9 cellular contexts compared by ENCODE assay signal in the genomic region with DNA sequence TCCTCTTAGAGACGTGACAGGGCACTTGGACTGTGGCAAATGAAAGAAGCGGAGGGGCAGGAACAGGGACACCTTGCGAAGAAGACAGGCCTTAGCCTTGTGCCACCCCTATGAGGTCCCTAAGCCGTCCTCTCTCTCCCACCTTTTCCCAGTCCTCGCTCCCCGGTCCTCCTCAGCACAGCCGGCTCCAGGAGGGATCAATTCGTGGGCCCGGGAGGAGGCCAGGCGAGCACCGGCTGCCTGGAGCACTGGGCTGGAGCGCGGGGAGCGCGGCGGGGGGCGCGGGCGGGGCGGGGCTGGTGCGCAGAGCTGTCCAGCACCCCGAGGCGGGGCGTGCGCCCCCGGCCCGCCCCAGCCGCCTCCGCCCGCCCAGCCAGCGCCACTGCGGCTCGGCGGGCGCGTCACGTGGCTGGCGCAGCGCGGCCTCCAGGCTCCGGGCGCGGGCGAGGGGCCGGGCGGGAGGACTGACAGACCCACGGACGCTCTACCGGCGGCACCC. TPM values are rescaled to one million over a fixed set of nuclear protein-coding genes. Genes with fewer than 3 reads are reported as not detected.
A peak's percentile ranks its signal among the peaks of the same experiment; 100 is the strongest.
DNase-seq lines count a peak whose midpoint lies in the region; ATAC-seq and FAIRE-seq lines count a peak whose summit lies in the region.
"Had no signal": no experiment of that assay in that cellular context is flagged by ENCODE, and none has a peak within 500 bp of the region (broad histone marks: within the 10 kb centered on the region; RNA-seq: fewer than 3 reads in every experiment).

LRP3 (plus strand) TSS at position 467 of the 499 bp plus-strand sequence. CDS start 456 bp downstream, outside the sequence.

- no peaks in the 10 kb centered on the region for H3K9me3 Mint-ChIP-seq in activated naive CD4-positive, alpha-beta T cell treated with anti-CD3 and anti-CD28 coated beads, Interleukin-2, amount 50 U/mL, for 24 hours

- 4 to 8% methylated on average over 26 to 50 of the region's 50 CpGs for WGBS in esophagus, 2 donors

- H3K36me3 Mint-ChIP-seq in activated naive CD4-positive, alpha-beta T cell treated with anti-CD3 and anti-CD28 coated beads, Interleukin-2, amount 50 U/mL, for 24 hours, result no peaks in the 10 kb centered on the region

- H3K27ac ChIP-seq in SJCRH30, result peak within 1 kb of the TSS; percentile 27; the same call in 1 of the 2 replicates
- H3K27ac ChIP-seq in esophagus (ENCODE audit: low read depth in 2 of 2, low read length in 1 of 2), result no peak within 1 kb of the TSS

- H3K9me3 ChIP-seq in SJCRH30 (replicated peaks) (no peaks in the 10 kb centered on the region), esophagus (ENCODE audit: control insufficient read depth in 2 of 2, insufficient read depth in 1 of 2, low read depth in 1 of 2, low read length in 1 of 2) (no peaks in the 10 kb centered on the region), mucosa of stomach (ENCODE audit: control insufficient read depth, low read length) (no peaks in the 10 kb centered on the region)

- H3K4me1 ChIP-seq in SJCRH30 (peaks cover 6% of the 10 kb centered on the region; the same call in 1 of the 2 replicates), esophagus (ENCODE audit: control insufficient read depth in 2 of 2, insufficient read depth in 2 of 2, low read length in 1 of 2) (peaks cover 3 to 5% of the 10 kb centered on the region in 2 donors), mucosa of stomach (ENCODE audit: control insufficient read depth, insufficient read depth, low read length) (no peaks in the 10 kb centered on the region)

- peaks cover 4% of the 10 kb centered on the region; the same call in 1 of the 2 replicates for H3K36me3 ChIP-seq in SJCRH30
- H3K36me3 ChIP-seq in esophagus (ENCODE audit: control insufficient read depth in 2 of 2, insufficient read depth in 2 of 2, low read length in 1 of 2), result peaks cover 0 to 2% of the 10 kb centered on the region in 2 donors
- H3K36me3 ChIP-seq in mucosa of stomach (ENCODE audit: control insufficient read depth, insufficient read depth, low read length), result no peaks in the 10 kb centered on the region

- H3K27ac Mint-ChIP-seq in activated naive CD4-positive, alpha-beta T cell treated with anti-CD3 and anti-CD28 coated beads, Interleukin-2, amount 50 U/mL, for 24 hours, result peak within 1 kb of the TSS; percentile 46

- peak within 1 kb of the TSS; percentile 73 for H3K4me3 Mint-ChIP-seq in activated naive CD4-positive, alpha-beta T cell treated with anti-CD3 and anti-CD28 coated beads, Interleukin-2, amount 50 U/mL, for 24 hours

- H3K4me3 ChIP-seq in SJCRH30, result peak within 1 kb of the TSS; percentile 76
- peak within 1 kb of the TSS; percentile 61 to 73 for H3K4me3 ChIP-seq in esophagus (ENCODE audit: low read depth in 1 of 2, low read length in 2 of 2)
- H3K4me3 ChIP-seq in mucosa of stomach (ENCODE audit: low read length), result peak within 1 kb of the TSS; percentile 41

- FAIRE-seq in urothelium cell line (lab: Jason Lieb, UNC), result no peak
- FAIRE-seq: colon had no signal

- 0 out of 2 replicates have a peak, but pooled peaks cover 3% of the 10 kb centered on the region for H3K27me3 ChIP-seq in SJCRH30
- H3K27me3 ChIP-seq in esophagus (ENCODE audit: control insufficient read depth in 1 of 2, insufficient read depth in 2 of 2, low read length in 2 of 2), result no peaks in the 10 kb centered on the region
- peaks cover 6% of the 10 kb centered on the region for H3K27me3 ChIP-seq in mucosa of stomach (ENCODE audit: control insufficient read depth, insufficient read depth, low read length)

- no peak for DNase-seq in activated naive CD4-positive, alpha-beta T cell treated with Interleukin-2 at 50 U/mL for 16 hours
- DNase-seq in SJCRH30, result peak; percentile 54 to 67
- peak; percentile 66 for DNase-seq in urothelium cell line (ENCODE audit: low spot score)

- no peaks in the 10 kb centered on the region for H3K4me1 Mint-ChIP-seq in activated naive CD4-positive, alpha-beta T cell treated with anti-CD3 and anti-CD28 coated beads, Interleukin-2, amount 50 U/mL, for 24 hours

- ATAC-seq in GM18519 (IDR thresholded peaks at IDR 0.05; ENCODE audit: low FRiP score, unreplicated experiment) (no peak), GM18858 (IDR thresholded peaks at IDR 0.05; ENCODE audit: unreplicated experiment) (no peak)

- H3K27me3 Mint-ChIP-seq in activated naive CD4-positive, alpha-beta T cell treated with anti-CD3 and anti-CD28 coated beads, Interleukin-2, amount 50 U/mL, for 24 hours, result peaks cover 19% of the 10 kb centered on the region

- H3K9ac ChIP-seq in mucosa of stomach (ENCODE audit: low read length), result peak within 1 kb of the TSS; percentile 28

RNA-seq across cellular contexts. Expression of gene LRP3, which starts in this region (rescaled TPM):
- 32.0 and 33.4 TPM in 2 replicates for total RNA-seq in SJCRH30 (2014; rRNA removed; shearing (Covaris generic))
- 1 to 10 TPM; 4.1 to 5.7 TPM for polyA plus RNA-seq in esophagus
